8 cellular contexts compared by ENCODE assay signal in genomic region chr1:212699839-212700596, GRCh38. TPM values are rescaled to one million over a fixed set of nuclear protein-coding genes. Genes with fewer than 3 reads are reported as not detected.
DNase-seq lines count a peak whose midpoint lies in the region; ATAC-seq and TF ChIP-seq lines count a peak whose summit lies in the region.

BATF3 (minus strand) TSS chr1:212699840; CDS start chr1:212699762, 78 bp downstream.

- dilution Hi-C loops in mammary epithelial cell (cut with HindIII; ENCODE audit: low sequenced_read_pairs): no loop called here

- peak; percentile 10 for ATAC-seq in HG03064 (IDR thresholded peaks at IDR 0.05; ENCODE audit: low read depth, unreplicated experiment)

- H3K9ac ChIP-seq in mammary epithelial cell (ENCODE audit: insufficient read depth, low read length): no peak within 1 kb of the TSS
- peak within 1 kb of the TSS; percentile 28 to 41 for H3K9ac ChIP-seq in liver (ENCODE audit: low read depth in 1 of 2, low read length in 2 of 2)

- intact Hi-C loops in mammary epithelial cell (cut with micrococcal nuclease): loop anchor here (2.0 to 5.0 kb wide), 3 partner anchors 83 to 297 kb away; no protein-coding TSS in a partner anchor

- H3K4me3 ChIP-seq in mammary epithelial cell (replicated peaks in 1 of 3; ENCODE audit: insufficient read depth in 1 of 3, low read depth in 2 of 3, low read length in 3 of 3) (peak within 1 kb of the TSS; percentile 34 to 53 (median 52)), liver (ENCODE audit: low read depth in 1 of 3, low read length in 3 of 3) (peak within 1 kb of the TSS in 2 of 3 donors; percentile 62 to 64)

- TF ChIP-seq CTCF in mammary epithelial cell (conservative IDR thresholded peaks at IDR 0.05 in 1 of 2, IDR thresholded peaks at IDR 0.05 in 1 of 2; ENCODE audit: extremely low read depth in 1 of 2, insufficient read depth in 1 of 2, low read depth in 1 of 2, low read length in 2 of 2) (no peak), liver (IDR thresholded peaks at IDR 0.05; ENCODE audit: low read depth, low read length, missing input control) (no peak)

- peak within 1 kb of the TSS; percentile 94 for H3K4me2 ChIP-seq in mammary epithelial cell (ENCODE audit: insufficient read depth, low read depth, low read length)

- no peak for TF ChIP-seq RAD21 in liver (IDR thresholded peaks at IDR 0.05)

- H2AFZ ChIP-seq in mammary epithelial cell (ENCODE audit: low read depth, low read length): peak within 1 kb of the TSS; percentile 87

- H3K27ac ChIP-seq in mammary epithelial cell (ENCODE audit: insufficient read depth, low read depth, low read length) (no peak within 1 kb of the TSS), liver (ENCODE audit: low read depth in 1 of 2, low read length in 2 of 2) (peak within 1 kb of the TSS; percentile 2 to 58)

- H3K9me3 ChIP-seq in mammary epithelial cell (replicated peaks; ENCODE audit: insufficient read depth, low read length) (no peaks in the 10 kb centered on the region), liver (ENCODE audit: control insufficient read depth in 4 of 4, low read length in 3 of 4) (no peaks in the 10 kb centered on the region)

- peaks cover 28% of the 10 kb centered on the region for H3K27me3 ChIP-seq in mammary epithelial cell (ENCODE audit: insufficient read depth, low read length)
- peaks cover 0 to 13% (median 7%) of the 10 kb centered on the region in 4 donors for H3K27me3 ChIP-seq in liver (ENCODE audit: control insufficient read depth in 4 of 4, insufficient read depth in 4 of 4, low read length in 3 of 4)

- no peaks in the 10 kb centered on the region for H3K79me2 ChIP-seq in mammary epithelial cell (ENCODE audit: insufficient read depth, low read length)

- H4K20me1 ChIP-seq in mammary epithelial cell (ENCODE audit: insufficient read depth, low read length): no peaks in the 10 kb centered on the region

- 10% methylated on average over 2 of the region's 89 CpGs for WGBS in mammary epithelial cell (ENCODE audit: low coverage, missing lambda C conversion rate)
- WGBS in liver: 1% methylated on average over 89 of the region's 89 CpGs

- DNase-seq in DMS53 (lab: John Stamatoyannopoulos, UW) (peak; percentile 86), DMS53 treated with DMSO at 0.1 percent for 48 hours (lab: John Stamatoyannopoulos, UW; ENCODE audit: unreplicated experiment) (no peak), T1000 (lab: John Stamatoyannopoulos, UW) (peak; percentile 27), mammary epithelial cell (no peak), OCI-M2 (lab: John Stamatoyannopoulos, UW; ENCODE audit: unreplicated experiment) (no peak)
- DNase-seq in stimulated activated CD8-positive, alpha-beta memory T cell treated with anti-CD3 and anti-CD28 coated beads, Interleukin-15, amount 100 ng/mL, for 4 hours (ENCODE audit: low read depth in 2 of 2): peak; percentile 74 to 83

- BruUV-seq in mammary epithelial cell (replicated peaks; lab: Mats Ljungman, UMichigan): no TSS peak

- CTCF ChIA-PET in mammary epithelial cell (lab: Charles Lee; ENCODE audit: low non-redundant PET): no interaction called here

- H3K36me3 ChIP-seq in mammary epithelial cell (ENCODE audit: insufficient read depth, low read length): no peaks in the 10 kb centered on the region
- no peaks in the 10 kb centered on the region for H3K36me3 ChIP-seq in liver (ENCODE audit: control insufficient read depth in 4 of 4, insufficient read depth in 3 of 4, low read depth in 1 of 4, low read length in 3 of 4)

- H3K4me1 ChIP-seq in mammary epithelial cell (ENCODE audit: insufficient read depth, low read length) (peaks cover 20% of the 10 kb centered on the region), liver (ENCODE audit: control insufficient read depth in 4 of 4, insufficient read depth in 4 of 4, low read length in 3 of 4) (peaks cover 13 to 26% (median 19%) of the 10 kb centered on the region in 4 donors)

- in situ Hi-C loops in mammary epithelial cell (cut with MboI; ENCODE audit: low sequenced_read_pairs in 2 of 2): no loop called here

TF ChIP-seq in liver, 16 proteins besides CTCF, POLR2A, EP300 and RAD21:
- TF ChIP-seq, protein P1, sequence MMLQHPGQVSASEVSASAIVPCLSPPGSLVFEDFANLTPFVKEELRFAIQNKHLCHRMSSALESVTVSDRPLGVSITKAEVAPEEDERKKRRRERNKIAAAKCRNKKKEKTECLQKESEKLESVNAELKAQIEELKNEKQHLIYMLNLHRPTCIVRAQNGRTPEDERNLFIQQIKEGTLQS (IDR thresholded peaks at IDR 0.05): no peak
- TF ChIP-seq FOXA2 (IDR thresholded peaks at IDR 0.05) (no peak), EGR1 (IDR thresholded peaks at IDR 0.05; ENCODE audit: low read depth in 2 of 2) (no peak), FOXA1 (IDR thresholded peaks at IDR 0.05) (no peak), ZBTB33 (IDR thresholded peaks at IDR 0.05) (no peak), TAF1 (conservative IDR thresholded peaks at IDR 0.05) (no peak)
- TF ChIP-seq, protein P2, sequence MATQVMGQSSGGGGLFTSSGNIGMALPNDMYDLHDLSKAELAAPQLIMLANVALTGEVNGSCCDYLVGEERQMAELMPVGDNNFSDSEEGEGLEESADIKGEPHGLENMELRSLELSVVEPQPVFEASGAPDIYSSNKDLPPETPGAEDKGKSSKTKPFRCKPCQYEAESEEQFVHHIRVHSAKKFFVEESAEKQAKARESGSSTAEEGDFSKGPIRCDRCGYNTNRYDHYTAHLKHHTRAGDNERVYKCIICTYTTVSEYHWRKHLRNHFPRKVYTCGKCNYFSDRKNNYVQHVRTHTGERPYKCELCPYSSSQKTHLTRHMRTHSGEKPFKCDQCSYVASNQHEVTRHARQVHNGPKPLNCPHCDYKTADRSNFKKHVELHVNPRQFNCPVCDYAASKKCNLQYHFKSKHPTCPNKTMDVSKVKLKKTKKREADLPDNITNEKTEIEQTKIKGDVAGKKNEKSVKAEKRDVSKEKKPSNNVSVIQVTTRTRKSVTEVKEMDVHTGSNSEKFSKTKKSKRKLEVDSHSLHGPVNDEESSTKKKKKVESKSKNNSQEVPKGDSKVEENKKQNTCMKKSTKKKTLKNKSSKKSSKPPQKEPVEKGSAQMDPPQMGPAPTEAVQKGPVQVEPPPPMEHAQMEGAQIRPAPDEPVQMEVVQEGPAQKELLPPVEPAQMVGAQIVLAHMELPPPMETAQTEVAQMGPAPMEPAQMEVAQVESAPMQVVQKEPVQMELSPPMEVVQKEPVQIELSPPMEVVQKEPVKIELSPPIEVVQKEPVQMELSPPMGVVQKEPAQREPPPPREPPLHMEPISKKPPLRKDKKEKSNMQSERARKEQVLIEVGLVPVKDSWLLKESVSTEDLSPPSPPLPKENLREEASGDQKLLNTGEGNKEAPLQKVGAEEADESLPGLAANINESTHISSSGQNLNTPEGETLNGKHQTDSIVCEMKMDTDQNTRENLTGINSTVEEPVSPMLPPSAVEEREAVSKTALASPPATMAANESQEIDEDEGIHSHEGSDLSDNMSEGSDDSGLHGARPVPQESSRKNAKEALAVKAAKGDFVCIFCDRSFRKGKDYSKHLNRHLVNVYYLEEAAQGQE (IDR thresholded peaks at IDR 0.05): no peak

RNA-seq across cellular contexts. Expression of gene BATF3, which starts in this region (rescaled TPM):
- total RNA-seq in mammary epithelial cell (not detected), liver (1 to 10 TPM in 1 of 2 donors, under 1 TPM in 1; 0.93 to 1.0 TPM)
- polyA plus RNA-seq in mammary epithelial cell (0.17 TPM), liver (under 1 TPM; 0.65 to 0.88 TPM)
- polyA minus RNA-seq in mammary epithelial cell: not detected

Comparison
In these comparisons a context has a peak if more than half of its experiments do, and no peak if none do; other contexts are left out.
1. DNase-seq: peak in DMS53 (single experiment), T1000 (single experiment) and stimulated activated CD8-positive, alpha-beta memory T cell treated with anti-CD3 and anti-CD28 coated beads, Interleukin-15, amount 100 ng/mL, for 4 hours (2 of 2); none in DMS53 treated with DMSO at 0.1 percent for 48 hours (single experiment), mammary epithelial cell (single experiment) and OCI-M2 (single experiment).